In the genomic region with DNA sequence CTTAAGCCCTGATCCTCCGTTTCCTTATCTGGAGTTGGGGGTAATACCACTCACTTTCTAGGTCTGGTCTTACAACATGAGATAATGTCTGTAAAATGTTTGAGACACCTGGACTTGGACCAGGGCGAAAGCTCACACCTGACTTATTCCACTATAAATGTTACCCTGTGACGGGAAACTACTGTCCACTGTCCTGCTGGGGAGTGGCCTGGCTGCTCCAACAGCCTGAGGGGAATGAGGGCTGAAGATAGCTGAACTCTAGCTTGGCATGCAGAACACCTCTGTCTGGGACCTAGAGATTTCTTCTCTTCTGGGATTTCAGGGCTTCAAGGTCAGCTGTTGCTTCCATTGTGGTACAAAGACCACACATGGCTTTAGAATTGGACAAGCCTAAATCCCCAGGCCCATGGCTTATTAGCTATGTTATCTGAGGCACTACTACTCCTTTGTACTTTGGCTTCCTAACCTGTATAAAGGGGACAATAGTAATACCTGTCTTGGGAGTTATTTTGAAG, we compare ENCODE assay signal across 25 cellular contexts. TPM values are rescaled to one million over a fixed set of nuclear protein-coding genes. Genes with fewer than 3 reads are reported as not detected.
"Had no signal": no experiment of that assay in that cellular context is flagged by ENCODE, and none has a peak within 500 bp of the region (broad histone marks: within the 10 kb centered on the region; RNA-seq: fewer than 3 reads in every experiment).

No MANE protein-coding gene starts in this region.

- H3K27ac ChIP-seq: body of pancreas, upper lobe of right lung had no signal

- H3K27me3 ChIP-seq: adrenal gland, body of pancreas, heart left ventricle, upper lobe of right lung had no signal

- ATAC-seq: activated CD8-positive, alpha-beta memory T cell treated with anti-CD3 and anti-CD28 coated beads, Interleukin-2, amount 10 ng/mL, durations not matched to agents 7 days and 5 days; body of pancreas; heart left ventricle; left cardiac atrium; lower lobe of right lung; naive thymus-derived CD4-positive, alpha-beta T cell; T-cell; upper lobe of right lung had no signal

- DNase-seq: activated CD4-positive, alpha-beta T cell treated with anti-CD3 and anti-CD28 coated beads, Interleukin-2, amount 50 U/mL, for 48 hours; activated CD8-positive, alpha-beta memory T cell treated with anti-CD3 and anti-CD28 coated beads, Interleukin-2, amount 10 ng/mL, durations not matched to agents 7 days and 5 days; activated T-cell treated with anti-CD3 and anti-CD28 coated beads, Interleukin-2, amount 50 U/mL, for 1 hour; adrenal gland; body of pancreas; central memory CD4-positive, alpha-beta T cell; effector CD4-positive, alpha-beta T cell; heart left ventricle; immature natural killer cell; left cardiac atrium; naive thymus-derived CD4-positive, alpha-beta T cell; SK-N-SH; stimulated activated CD4-positive, alpha-beta T cell treated with anti-CD3 and anti-CD28 coated beads, Interleukin-15, amount 100 ng/mL, for 24 hours; stimulated activated CD4-positive, alpha-beta T cell treated with anti-CD3 and anti-CD28 coated beads, Interleukin-4, amount 100 ng/mL, for 24 hours; stimulated activated naive CD4-positive, alpha-beta T cell; T-cell; T-helper 9 cell; upper lobe of right lung had no signal

- H3K9me3 ChIP-seq: adrenal gland, body of pancreas, heart left ventricle, lower lobe of right lung, SK-N-SH, upper lobe of right lung had no signal

- H3K4me3 ChIP-seq: adrenal gland, body of pancreas, coronary artery, heart left ventricle, lower lobe of right lung, upper lobe of right lung had no signal

RNA-seq across cellular contexts. Expression of gene A3GALT2, which starts 9.5 kb away (rescaled TPM):
- total RNA-seq: activated CD8-positive, alpha-beta memory T cell treated with anti-CD3 and anti-CD28 coated beads, Interleukin-2, amount 10 ng/mL, durations not matched to agents 7 days and 5 days; activated T-helper 2 cell treated with anti-CD3 and anti-CD28 coated beads, Interferon-gamma antibody, Interleukin-2, Interleukin-4, amounts not matched to agents 10 μg/mL and 5 μg/mL and 100 μg/mL, durations not matched to agents 14 hours and 24 hours and 36 hours; body of pancreas; endothelial cell of umbilical vein; frontal cortex; lower lobe of right lung; mononuclear cell; naive thymus-derived CD4-positive, alpha-beta T cell; skeletal muscle tissue; upper lobe of right lung had no signal
- polyA plus RNA-seq: endothelial cell of umbilical vein; heart left ventricle; immature natural killer cell; naive thymus-derived CD4-positive, alpha-beta T cell had no signal
